In genomic region chr4:151983854-151984253, GRCh38 we compare ENCODE assay signal across 19 cellular contexts.
A peak's percentile ranks its signal among the peaks of the same experiment; 100 is the strongest.
DNase-seq lines count a peak whose midpoint lies in the region; ATAC-seq and TF ChIP-seq lines count a peak whose summit lies in the region.
"Had no signal": no experiment of that assay in that cellular context is flagged by ENCODE, and none has a peak within 500 bp of the region (broad histone marks: within the 10 kb centered on the region; RNA-seq: fewer than 3 reads in every experiment).

No MANE protein-coding gene starts in this region.

- no peak for TF ChIP-seq CTCF in choroid plexus epithelial cell (conservative IDR thresholded peaks at IDR 0.05; ENCODE audit: low read depth, low read length)

- in situ Hi-C loops in GM23248 (cut with MboI), result no loop called here

- no peak overlapping the region for H3K9ac ChIP-seq in GM23248

- H3K27me3 Mint-ChIP-seq in activated CD4-positive, alpha-beta T cell treated with anti-CD3 and anti-CD28 coated beads for 36 hours, result no peaks in the 10 kb centered on the region

- DNase-seq in DMS 273 (lab: John Stamatoyannopoulos, UW; ENCODE audit: unreplicated experiment) (peak; percentile 6), DMS 273 treated with DMSO at 0.1 percent for 48 hours (lab: John Stamatoyannopoulos, UW) (no peak), NCI-H2081 (lab: John Stamatoyannopoulos, UW) (peak; percentile 51 to 78), choroid plexus epithelial cell (ENCODE audit: low read depth) (peak; percentile 1), sciatic nerve (ENCODE audit: low spot score) (no peak), GM23248 (no peak)
- no peak for DNase-seq in stimulated activated CD4-positive, alpha-beta T cell treated with anti-CD3 and anti-CD28 coated beads, Interleukin-2, amount 100 ng/mL, for 24 hours
- no peak for DNase-seq in activated CD4-positive, alpha-beta T cell treated with anti-CD3 and anti-CD28 coated beads for 36 hours
- DNase-seq: activated CD8-positive, alpha-beta T cell treated with anti-CD3 and anti-CD28 coated beads, Interleukin-2, amount 10 ng/mL, durations not matched to agents 7 days and 5 days; colonic mucosa; EL; MG63; NCI-H524 treated with DMSO at 0.1 percent for 48 hours had no signal

- no peak overlapping the region for H3K27ac Mint-ChIP-seq in activated CD4-positive, alpha-beta T cell treated with anti-CD3 and anti-CD28 coated beads for 36 hours
- H3K27ac Mint-ChIP-seq: activated CD8-positive, alpha-beta T cell treated with anti-CD3 and anti-CD28 coated beads, Interleukin-2, amount 10 ng/mL, durations not matched to agents 7 days and 5 days; mesothelial cell of epicardium had no signal

- H3K9me3 Mint-ChIP-seq in activated CD4-positive, alpha-beta T cell treated with anti-CD3 and anti-CD28 coated beads for 36 hours (ENCODE audit: low read depth), result peaks cover 3% of the 10 kb centered on the region

- no peaks in the 10 kb centered on the region for H3F3A ChIP-seq in GM23248 (ENCODE audit: insufficient read depth)

- H3K36me3 ChIP-seq in GM23248 (ENCODE audit: low read depth), result no peaks in the 10 kb centered on the region
- H3K36me3 ChIP-seq: adrenal gland, colonic mucosa, MG63, right atrium auricular region had no signal

- no peak overlapping the region for H2AFZ ChIP-seq in GM23248

- H3K4me2 ChIP-seq in GM23248 (ENCODE audit: unreplicated experiment), result no peak overlapping the region

- no peak overlapping the region for H3K27ac ChIP-seq in GM23248
- H3K27ac ChIP-seq: 22Rv1, adrenal gland, colonic mucosa, right atrium auricular region, VCaP had no signal

- intact Hi-C loops in sciatic nerve (cut with DNase I), result no loop called here
- intact Hi-C loops in activated CD4-positive, alpha-beta T cell treated with anti-CD3 and anti-CD28 coated beads for 36 hours (cut with DNase I, micrococcal nuclease), result no loop called here

- H3K4me1 Mint-ChIP-seq in activated CD4-positive, alpha-beta T cell treated with anti-CD3 and anti-CD28 coated beads for 36 hours, result peaks cover 2% of the 10 kb centered on the region
- H3K4me1 Mint-ChIP-seq: neural crest cell had no signal

- H3K36me3 Mint-ChIP-seq in activated CD4-positive, alpha-beta T cell treated with anti-CD3 and anti-CD28 coated beads for 36 hours (ENCODE audit: low read depth), result peaks cover 3% of the 10 kb centered on the region
- H3K36me3 Mint-ChIP-seq: mesothelial cell of epicardium had no signal

- H3K27me3 ChIP-seq in GM23248 (replicated peaks; ENCODE audit: insufficient read depth), result no peaks in the 10 kb centered on the region
- H3K27me3 ChIP-seq: adrenal gland, colonic mucosa, MG63, right atrium auricular region had no signal

- no peaks in the 10 kb centered on the region for H4K20me1 ChIP-seq in GM23248 (ENCODE audit: insufficient read depth)

- no peaks in the 10 kb centered on the region for H3K4me1 ChIP-seq in GM23248 (ENCODE audit: insufficient read depth)
- H3K4me1 ChIP-seq: adrenal gland, colonic mucosa, right atrium auricular region had no signal

- POLR2A ChIA-PET in activated CD4-positive, alpha-beta T cell treated with anti-CD3 and anti-CD28 coated beads for 36 hours (lab: Charles Lee), result no interaction called here

- no peak overlapping the region for H3K4me3 ChIP-seq in choroid plexus epithelial cell (ENCODE audit: low read depth, low read length)
- no peak overlapping the region for H3K4me3 ChIP-seq in GM23248
- H3K4me3 ChIP-seq: adrenal gland, colonic mucosa, MG63, right atrium auricular region had no signal

- 92 to 94% methylated on average over 3 of the region's 3 CpGs for WGBS in GM23248 (ENCODE audit: low coverage in 1 of 2, low lambda C conversion rate in 2 of 2, missing lambda C conversion rate in 2 of 2), 2 experiments

- no peaks in the 10 kb centered on the region for H3K9me3 ChIP-seq in GM23248 (ENCODE audit: low read depth)
- H3K9me3 ChIP-seq: adrenal gland, colonic mucosa, MG63, right atrium auricular region had no signal

- CTCF ChIA-PET in activated CD4-positive, alpha-beta T cell treated with anti-CD3 and anti-CD28 coated beads for 36 hours (lab: Charles Lee), result interaction anchor here (0.7 kb wide), 1 partner anchor 421 kb away, joined by 4 read pairs; no protein-coding TSS in a partner anchor

- H3K4me3 Mint-ChIP-seq in activated CD4-positive, alpha-beta T cell treated with anti-CD3 and anti-CD28 coated beads for 36 hours, result no peak overlapping the region
- H3K4me3 Mint-ChIP-seq: activated CD8-positive, alpha-beta T cell treated with anti-CD3 and anti-CD28 coated beads, Interleukin-2, amount 10 ng/mL, durations not matched to agents 7 days and 5 days; mesothelial cell of epicardium; neural crest cell had no signal

- H3K79me2 ChIP-seq in GM23248 (ENCODE audit: insufficient read depth), result no peaks in the 10 kb centered on the region

- peak; percentile 62 for ATAC-seq in sciatic nerve
- ATAC-seq in activated CD4-positive, alpha-beta T cell treated with anti-CD3 and anti-CD28 coated beads for 36 hours, result no peak
- ATAC-seq: activated CD8-positive, alpha-beta T cell treated with anti-CD3 and anti-CD28 coated beads, Interleukin-2, amount 10 ng/mL, durations not matched to agents 7 days and 5 days had no signal

- no peaks in the 10 kb centered on the region for H3K9me2 ChIP-seq in GM23248 (ENCODE audit: insufficient read depth)

Comparison
In these comparisons a context has a peak if more than half of its experiments do, and no peak if none do; other contexts are left out.
1. DNase-seq: peak in DMS 273 (single experiment), NCI-H2081 (2 of 2) and choroid plexus epithelial cell (single experiment); none in DMS 273 treated with DMSO at 0.1 percent for 48 hours (single experiment), sciatic nerve (single experiment), GM23248 (single experiment), stimulated activated CD4-positive, alpha-beta T cell treated with anti-CD3 and anti-CD28 coated beads, Interleukin-2, amount 100 ng/mL, for 24 hours (0 of 2) and activated CD4-positive, alpha-beta T cell treated with anti-CD3 and anti-CD28 coated beads for 36 hours (single experiment).